Comparison of ENCODE assay signal across 1 cellular context in genomic region chr20:3888622-3889488, GRCh38.
TF ChIP-seq lines count a peak whose summit lies in the region.

TSS of gene PANK2 (plus strand) at chr20:3889387.

TF ChIP-seq in K562, 482 proteins besides CTCF, POLR2A, EP300 and RAD21 (continued from another document and continues in another):
- TF ChIP-seq ZNF407 (IDR thresholded peaks at IDR 0.05; ENCODE audit: low read depth) = no peak
- TF ChIP-seq FOXA3 (CRISPR knock-in tag; conservative IDR thresholded peaks at IDR 0.05 in 1 of 2, IDR thresholded peaks at IDR 0.05 in 1 of 2) = no peak
- peak in 1 of 2 experiments; percentile 89; a peak in 3 of 4 replicates for TF ChIP-seq MLLT1 (IDR thresholded peaks at IDR 0.05)
- TF ChIP-seq HMGXB4 (CRISPR knock-in tag; IDR thresholded peaks at IDR 0.05) = 0 out of 2 replicates have a peak, but pooled peaks have one; percentile 42
- TF ChIP-seq TFAP4 (CRISPR knock-in tag; IDR thresholded peaks at IDR 0.05; ENCODE audit: borderline replicate concordance) = peak; percentile 80; the same call in 1 of the 2 replicates
- TF ChIP-seq ELK1 (CRISPR knock-in tag; IDR thresholded peaks at IDR 0.05) = no peak
- TF ChIP-seq ZNF668 (CRISPR knock-in tag; IDR thresholded peaks at IDR 0.05) = no peak
- peak; percentile 86 to 89 for TF ChIP-seq MAZ (CRISPR knock-in tag; conservative IDR thresholded peaks at IDR 0.05 in 1 of 2, IDR thresholded peaks at IDR 0.05 in 1 of 2)
- TF ChIP-seq BRF2 (IDR thresholded peaks at IDR 0.05; ENCODE audit: borderline replicate concordance, insufficient read depth, insufficient read length) = no peak
- TF ChIP-seq IFI16 (CRISPR knock-in tag; IDR thresholded peaks at IDR 0.05) = no peak
- no peak for TF ChIP-seq TCFL5 (CRISPR knock-in tag; conservative IDR thresholded peaks at IDR 0.05)
- no peak; the same call in none of the 2 replicates for TF ChIP-seq MYC (IDR thresholded peaks at IDR 0.05; ENCODE audit: low read depth, low read length)
- TF ChIP-seq MYC (CRISPR knock-in tag; IDR thresholded peaks at IDR 0.05; ENCODE audit: borderline replicate concordance, low read depth) = peak; percentile 49; the same call in 1 of the 2 replicates
- no peak for TF ChIP-seq ZKSCAN1 (IDR thresholded peaks at IDR 0.05; ENCODE audit: low read depth, low read length)
- TF ChIP-seq JUNB (CRISPR knock-in tag; conservative IDR thresholded peaks at IDR 0.05) = no peak
- no peak for TF ChIP-seq EZH2 (IDR thresholded peaks at IDR 0.05; ENCODE audit: borderline replicate concordance, low read depth, low read length)
- TF ChIP-seq SIN3A (IDR thresholded peaks at IDR 0.05; ENCODE audit: borderline replicate concordance in 2 of 2, control insufficient read depth in 1 of 2, low read depth in 2 of 2, low read length in 2 of 2) = no peak
- TF ChIP-seq CBX5 (IDR thresholded peaks at IDR 0.05; ENCODE audit: borderline replicate concordance, low read depth) = no peak
- no peak for TF ChIP-seq FOSL1 (tag; conservative IDR thresholded peaks at IDR 0.05)
- TF ChIP-seq HSF4 (CRISPR knock-in tag; IDR thresholded peaks at IDR 0.05; ENCODE audit: borderline replicate concordance) = no peak
- no peak for TF ChIP-seq ZFP36 (IDR thresholded peaks at IDR 0.05; ENCODE audit: low read depth, low read length, partially characterized antibody)
- TF ChIP-seq L3MBTL2 (IDR thresholded peaks at IDR 0.05) = no peak; the same call in 1 of the 2 replicates
- TF ChIP-seq ZBTB7A (IDR thresholded peaks at IDR 0.05; ENCODE audit: borderline replicate concordance, control insufficient read depth, low read depth, low read length) = no peak; the same call in 1 of the 2 replicates
- peak; percentile 56; the same call in 1 of the 2 replicates for TF ChIP-seq POLR2AphosphoS5 (IDR thresholded peaks at IDR 0.05; ENCODE audit: control insufficient read depth, insufficient read depth, low read depth, low read length)
- TF ChIP-seq ZNF76 (CRISPR knock-in tag; IDR thresholded peaks at IDR 0.05; ENCODE audit: borderline replicate concordance) = no peak
- no peak for TF ChIP-seq PURB (CRISPR knock-in tag; IDR thresholded peaks at IDR 0.05; ENCODE audit: low read depth)
- TF ChIP-seq E2F6 (IDR thresholded peaks at IDR 0.05; ENCODE audit: borderline replicate concordance in 1 of 2, extremely low read depth in 1 of 2, insufficient read depth in 1 of 2, insufficient read length in 1 of 2, low read depth in 1 of 2, low read length in 1 of 2, poor library complexity in 1 of 2, severe bottlenecking in 1 of 2) = peak in 1 of 2 experiments; percentile 47
- TF ChIP-seq ZC3H11A (IDR thresholded peaks at IDR 0.05; ENCODE audit: low read depth, low read length) = no peak
- no peak; a peak in 1 of 4 replicates for TF ChIP-seq ZNF639 (CRISPR knock-in tag; conservative IDR thresholded peaks at IDR 0.05 in 1 of 2, IDR thresholded peaks at IDR 0.05 in 1 of 2)
- peak in 1 of 2 experiments; percentile 14; a peak in 1 of 4 replicates for TF ChIP-seq RCOR1 (IDR thresholded peaks at IDR 0.05; ENCODE audit: borderline replicate concordance in 1 of 2, low read depth in 2 of 2, low read length in 2 of 2)
- no peak for TF ChIP-seq SETDB1 (IDR thresholded peaks at IDR 0.05; ENCODE audit: low read length)
- TF ChIP-seq ZBTB17 (CRISPR knock-in tag; IDR thresholded peaks at IDR 0.05) = 0 out of 2 replicates have a peak, but pooled peaks have one; percentile 20
- TF ChIP-seq TOE1 (IDR thresholded peaks at IDR 0.05; ENCODE audit: borderline replicate concordance) = peak; percentile 38; the same call in 1 of the 2 replicates
- TF ChIP-seq TOE1 (CRISPR knock-in tag; IDR thresholded peaks at IDR 0.05; ENCODE audit: borderline replicate concordance, low read depth) = no peak
- no peak for TF ChIP-seq ZBTB49 (CRISPR knock-in tag; IDR thresholded peaks at IDR 0.05; ENCODE audit: borderline replicate concordance)
- TF ChIP-seq ZC3H8 (IDR thresholded peaks at IDR 0.05) = no peak
- no peak for TF ChIP-seq RBM22 (IDR thresholded peaks at IDR 0.05; ENCODE audit: low read depth, low read length, poor library complexity, severe bottlenecking)
